1 cellular context compared by ENCODE assay signal in the genomic region with DNA sequence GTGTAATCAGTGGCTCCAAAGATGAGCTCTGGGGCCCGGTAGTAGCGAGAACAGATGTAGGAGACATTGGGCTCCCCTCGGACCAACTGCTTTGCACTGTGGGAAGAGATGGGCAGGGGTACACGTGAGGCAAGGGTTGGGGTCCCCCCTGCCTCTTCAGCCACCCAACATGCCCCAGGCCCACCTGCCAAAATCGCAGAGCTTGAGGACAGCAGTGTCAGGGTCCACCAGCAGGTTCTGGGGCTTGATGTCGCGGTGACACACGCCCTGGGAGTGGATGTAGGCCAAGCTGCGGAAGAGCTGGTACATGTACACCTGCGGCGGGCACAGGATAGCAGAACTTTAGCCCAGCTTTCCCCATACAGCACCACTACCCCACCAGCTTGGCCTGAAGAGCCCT.
TF ChIP-seq lines count a peak whose summit lies in the region.

No MANE protein-coding gene starts in this region.

TF ChIP-seq in K562, 482 proteins besides CTCF, POLR2A, EP300 and RAD21:
- no peak for TF ChIP-seq ZFP36 (IDR thresholded peaks at IDR 0.05; ENCODE audit: low read depth, low read length, partially characterized antibody)
- TF ChIP-seq POLR2G (IDR thresholded peaks at IDR 0.05; ENCODE audit: low read depth, low read length), result peak; percentile 66; the same call in 1 of the 2 replicates
- TF ChIP-seq, protein P1, sequence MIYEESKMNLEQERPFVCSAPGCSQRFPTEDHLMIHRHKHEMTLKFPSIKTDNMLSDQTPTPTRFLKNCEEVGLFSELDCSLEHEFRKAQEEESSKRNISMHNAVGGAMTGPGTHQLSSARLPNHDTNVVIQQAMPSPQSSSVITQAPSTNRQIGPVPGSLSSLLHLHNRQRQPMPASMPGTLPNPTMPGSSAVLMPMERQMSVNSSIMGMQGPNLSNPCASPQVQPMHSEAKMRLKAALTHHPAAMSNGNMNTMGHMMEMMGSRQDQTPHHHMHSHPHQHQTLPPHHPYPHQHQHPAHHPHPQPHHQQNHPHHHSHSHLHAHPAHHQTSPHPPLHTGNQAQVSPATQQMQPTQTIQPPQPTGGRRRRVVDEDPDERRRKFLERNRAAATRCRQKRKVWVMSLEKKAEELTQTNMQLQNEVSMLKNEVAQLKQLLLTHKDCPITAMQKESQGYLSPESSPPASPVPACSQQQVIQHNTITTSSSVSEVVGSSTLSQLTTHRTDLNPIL (CRISPR knock-in tag; IDR thresholded peaks at IDR 0.05), result no peak
- no peak for TF ChIP-seq NR1H2 (CRISPR knock-in tag; IDR thresholded peaks at IDR 0.05)
- no peak for TF ChIP-seq IRF1 (CRISPR knock-in tag; IDR thresholded peaks at IDR 0.05; ENCODE audit: borderline replicate concordance)
- TF ChIP-seq, protein P2, sequence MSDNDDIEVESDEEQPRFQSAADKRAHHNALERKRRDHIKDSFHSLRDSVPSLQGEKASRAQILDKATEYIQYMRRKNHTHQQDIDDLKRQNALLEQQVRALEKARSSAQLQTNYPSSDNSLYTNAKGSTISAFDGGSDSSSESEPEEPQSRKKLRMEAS (CRISPR knock-in tag; IDR thresholded peaks at IDR 0.05), result no peak
- TF ChIP-seq ZFPM2 (CRISPR knock-in tag; IDR thresholded peaks at IDR 0.05), result no peak
- TF ChIP-seq CXXC5 (CRISPR knock-in tag; IDR thresholded peaks at IDR 0.05), result no peak
- TF ChIP-seq BRD9 (IDR thresholded peaks at IDR 0.05; ENCODE audit: low read depth, partially characterized antibody), result no peak
- TF ChIP-seq ZFP30 (CRISPR knock-in tag; IDR thresholded peaks at IDR 0.05; ENCODE audit: borderline replicate concordance), result no peak
- TF ChIP-seq RBFOX2 (IDR thresholded peaks at IDR 0.05; ENCODE audit: low read depth, low read length), result peak; percentile 58
- no peak for TF ChIP-seq HEY1 (CRISPR knock-in tag; IDR thresholded peaks at IDR 0.05; ENCODE audit: borderline replicate concordance)
- TF ChIP-seq ZNF217 (CRISPR knock-in tag; IDR thresholded peaks at IDR 0.05), result no peak
